ENCODE assay signal across 10 cellular contexts in the genomic region with DNA sequence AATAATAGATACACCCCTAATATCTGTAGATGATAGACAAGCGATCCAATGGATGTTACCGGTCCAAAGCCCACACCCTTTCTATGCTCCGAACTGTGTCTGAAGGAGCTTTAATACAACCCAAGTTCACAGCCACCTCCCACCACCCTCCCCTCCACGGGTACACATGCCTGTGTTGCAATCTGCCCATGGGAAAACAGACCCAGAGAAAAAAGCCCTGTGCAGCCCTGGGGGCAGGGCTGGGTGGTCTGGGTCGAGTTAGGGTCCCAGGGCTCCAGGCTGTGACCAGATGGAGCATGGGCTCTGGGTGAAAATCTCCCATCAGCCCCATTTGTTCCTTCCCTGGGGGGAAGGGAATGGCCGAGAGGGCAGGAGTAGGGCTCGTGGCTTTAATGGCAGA.
"Had no signal": no experiment of that assay in that cellular context is flagged by ENCODE, and none has a peak within 500 bp of the region (broad histone marks: within the 10 kb centered on the region; RNA-seq: fewer than 3 reads in every experiment).

No MANE protein-coding gene starts in this region.

- H3K27ac ChIP-seq: GM23248 had no signal

- FAIRE-seq: H54 had no signal

- H3K4me3 ChIP-seq: GM23248, GM23338, HAP-1 had no signal

- H3K9ac ChIP-seq: GM23248 had no signal

- H3K4me1 ChIP-seq: HAP-1 had no signal

- H3K9me3 ChIP-seq: HAP-1 had no signal

- H3K36me3 ChIP-seq: HAP-1 had no signal

- H2AFZ ChIP-seq: GM23248, GM23338 had no signal

- ATAC-seq: GM23338, HCT116 had no signal

- DNase-seq: GM23248, GOT3, H7, H9, HCEC 1CT, HFFc6 had no signal

- H3K4me2 ChIP-seq: GM23338 had no signal
